In genomic region chr18:712401-713134, GRCh38 we compare ENCODE assay signal across 1 cellular context.
A peak's percentile ranks its signal among the peaks of the same experiment; 100 is the strongest.
TF ChIP-seq lines count a peak whose summit lies in the region.

A gene with protein sequence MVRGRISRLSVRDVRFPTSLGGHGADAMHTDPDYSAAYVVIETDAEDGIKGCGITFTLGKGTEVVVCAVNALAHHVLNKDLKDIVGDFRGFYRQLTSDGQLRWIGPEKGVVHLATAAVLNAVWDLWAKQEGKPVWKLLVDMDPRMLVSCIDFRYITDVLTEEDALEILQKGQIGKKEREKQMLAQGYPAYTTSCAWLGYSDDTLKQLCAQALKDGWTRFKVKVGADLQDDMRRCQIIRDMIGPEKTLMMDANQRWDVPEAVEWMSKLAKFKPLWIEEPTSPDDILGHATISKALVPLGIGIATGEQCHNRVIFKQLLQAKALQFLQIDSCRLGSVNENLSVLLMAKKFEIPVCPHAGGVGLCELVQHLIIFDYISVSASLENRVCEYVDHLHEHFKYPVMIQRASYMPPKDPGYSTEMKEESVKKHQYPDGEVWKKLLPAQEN (minus strand): TSS chr18:712630. CDS start chr18:712587, 43 bp downstream.

TF ChIP-seq in HepG2, 621 proteins besides CTCF, POLR2A, EP300 and RAD21 (continued from another document and continues in another):
- TF ChIP-seq ZNF547 (CRISPR knock-in tag; IDR thresholded peaks at IDR 0.05) (no peak; the same call in 1 of the 2 replicates), MBD4 (IDR thresholded peaks at IDR 0.05; ENCODE audit: borderline replicate concordance, low read length) (no peak), SNRNP70 (IDR thresholded peaks at IDR 0.05; ENCODE audit: low read depth, low read length) (no peak), PLSCR1 (CRISPR knock-in tag; IDR thresholded peaks at IDR 0.05; ENCODE audit: borderline replicate concordance) (no peak), ZBTB1 (CRISPR knock-in tag; IDR thresholded peaks at IDR 0.05; ENCODE audit: borderline replicate concordance) (no peak), POLR2AphosphoS5 (IDR thresholded peaks at IDR 0.05; ENCODE audit: low read depth, low read length) (peak; percentile 45; the same call in 1 of the 2 replicates), FOXM1 (CRISPR knock-in tag; IDR thresholded peaks at IDR 0.05) (no peak), GTF2F1 (IDR thresholded peaks at IDR 0.05; ENCODE audit: low read length) (no peak), THAP11 (CRISPR knock-in tag; IDR thresholded peaks at IDR 0.05) (peak; percentile 48; the same call in 1 of the 2 replicates), MAFF (IDR thresholded peaks at IDR 0.05; ENCODE audit: low read depth, low read length) (no peak), ZNF629 (CRISPR knock-in tag; conservative IDR thresholded peaks at IDR 0.05) (no peak), ZNF414 (CRISPR knock-in tag; IDR thresholded peaks at IDR 0.05) (0 out of 2 replicates have a peak, but pooled peaks have one; percentile 20), TOPORS (CRISPR knock-in tag; IDR thresholded peaks at IDR 0.05) (peak; percentile 56; the same call in 1 of the 2 replicates), NCOR1 (IDR thresholded peaks at IDR 0.05; ENCODE audit: borderline replicate concordance, low read length) (no peak), SOX5 (CRISPR knock-in tag; IDR thresholded peaks at IDR 0.05; ENCODE audit: borderline replicate concordance) (no peak), FIP1L1 (IDR thresholded peaks at IDR 0.05; ENCODE audit: borderline replicate concordance, insufficient read depth, low read depth, low read length) (no peak), ZSCAN30 (CRISPR knock-in tag; IDR thresholded peaks at IDR 0.05) (peak; percentile 89), ZNF660 (CRISPR knock-in tag; IDR thresholded peaks at IDR 0.05; ENCODE audit: borderline replicate concordance, low read depth) (no peak), MIXL1 (CRISPR knock-in tag; IDR thresholded peaks at IDR 0.05) (no peak; the same call in 1 of the 2 replicates), SUZ12 (IDR thresholded peaks at IDR 0.05; ENCODE audit: low read depth, low read length) (no peak), ZNF7 (CRISPR knock-in tag; IDR thresholded peaks at IDR 0.05) (no peak), NPAS2 (CRISPR knock-in tag; IDR thresholded peaks at IDR 0.05; ENCODE audit: borderline replicate concordance) (no peak), ZFP82 (CRISPR knock-in tag; IDR thresholded peaks at IDR 0.05; ENCODE audit: borderline replicate concordance) (0 out of 2 replicates have a peak, but pooled peaks have one; percentile 46), AGO1 (IDR thresholded peaks at IDR 0.05; ENCODE audit: low read depth, low read length, poor library complexity, severe bottlenecking) (no peak), ZNF331 (CRISPR knock-in tag; IDR thresholded peaks at IDR 0.05) (0 out of 2 replicates have a peak, but pooled peaks have one; percentile 17), ZNF768 (CRISPR knock-in tag; IDR thresholded peaks at IDR 0.05) (no peak; the same call in 1 of the 2 replicates), SKIL (CRISPR knock-in tag; IDR thresholded peaks at IDR 0.05; ENCODE audit: borderline replicate concordance) (no peak), SATB2 (CRISPR knock-in tag; IDR thresholded peaks at IDR 0.05) (no peak), KLF16 (CRISPR knock-in tag; IDR thresholded peaks at IDR 0.05) (no peak), KMT2A (CRISPR knock-in tag; IDR thresholded peaks at IDR 0.05) (0 out of 2 replicates have a peak, but pooled peaks have one; percentile 26), ZNF430 (CRISPR knock-in tag; IDR thresholded peaks at IDR 0.05) (peak; percentile 95; the same call in 1 of the 2 replicates), NAIF1 (CRISPR knock-in tag; IDR thresholded peaks at IDR 0.05; ENCODE audit: borderline replicate concordance) (peak; percentile 90), ZNF282 (IDR thresholded peaks at IDR 0.05; ENCODE audit: partially characterized antibody) (no peak), ONECUT2 (CRISPR knock-in tag; IDR thresholded peaks at IDR 0.05) (no peak), ZNF891 (CRISPR knock-in tag; IDR thresholded peaks at IDR 0.05) (no peak; the same call in 1 of the 2 replicates), STAG1 (CRISPR knock-in tag; IDR thresholded peaks at IDR 0.05) (peak; percentile 69), MYC (CRISPR knock-in tag; IDR thresholded peaks at IDR 0.05; ENCODE audit: borderline replicate concordance) (peak; percentile 88), ZNF572 (CRISPR knock-in tag; IDR thresholded peaks at IDR 0.05) (no peak), ZNF597 (CRISPR knock-in tag; IDR thresholded peaks at IDR 0.05) (no peak), ZNF225 (CRISPR knock-in tag; IDR thresholded peaks at IDR 0.05) (no peak), NCOA1 (CRISPR knock-in tag; IDR thresholded peaks at IDR 0.05) (no peak), SMAD9 (CRISPR knock-in tag; IDR thresholded peaks at IDR 0.05) (no peak), FOXO1 (CRISPR knock-in tag; IDR thresholded peaks at IDR 0.05) (no peak; the same call in 1 of the 2 replicates), RBAK (CRISPR knock-in tag; IDR thresholded peaks at IDR 0.05) (no peak), DDIT3 (CRISPR knock-in tag; IDR thresholded peaks at IDR 0.05) (no peak)
- TF ChIP-seq, protein P1, sequence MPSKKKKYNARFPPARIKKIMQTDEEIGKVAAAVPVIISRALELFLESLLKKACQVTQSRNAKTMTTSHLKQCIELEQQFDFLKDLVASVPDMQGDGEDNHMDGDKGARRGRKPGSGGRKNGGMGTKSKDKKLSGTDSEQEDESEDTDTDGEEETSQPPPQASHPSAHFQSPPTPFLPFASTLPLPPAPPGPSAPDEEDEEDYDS (CRISPR knock-in tag; IDR thresholded peaks at IDR 0.05) = no peak
- TF ChIP-seq, protein P2, sequence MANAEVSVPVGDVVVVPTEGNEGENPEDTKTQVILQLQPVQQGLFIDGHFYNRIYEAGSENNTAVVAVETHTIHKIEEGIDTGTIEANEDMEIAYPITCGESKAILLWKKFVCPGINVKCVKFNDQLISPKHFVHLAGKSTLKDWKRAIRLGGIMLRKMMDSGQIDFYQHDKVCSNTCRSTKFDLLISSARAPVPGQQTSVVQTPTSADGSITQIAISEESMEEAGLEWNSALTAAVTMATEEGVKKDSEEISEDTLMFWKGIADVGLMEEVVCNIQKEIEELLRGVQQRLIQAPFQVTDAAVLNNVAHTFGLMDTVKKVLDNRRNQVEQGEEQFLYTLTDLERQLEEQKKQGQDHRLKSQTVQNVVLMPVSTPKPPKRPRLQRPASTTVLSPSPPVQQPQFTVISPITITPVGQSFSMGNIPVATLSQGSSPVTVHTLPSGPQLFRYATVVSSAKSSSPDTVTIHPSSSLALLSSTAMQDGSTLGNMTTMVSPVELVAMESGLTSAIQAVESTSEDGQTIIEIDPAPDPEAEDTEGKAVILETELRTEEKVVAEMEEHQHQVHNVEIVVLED (CRISPR knock-in tag; IDR thresholded peaks at IDR 0.05; ENCODE audit: borderline replicate concordance) = peak; percentile 67
- TF ChIP-seq, protein P3, sequence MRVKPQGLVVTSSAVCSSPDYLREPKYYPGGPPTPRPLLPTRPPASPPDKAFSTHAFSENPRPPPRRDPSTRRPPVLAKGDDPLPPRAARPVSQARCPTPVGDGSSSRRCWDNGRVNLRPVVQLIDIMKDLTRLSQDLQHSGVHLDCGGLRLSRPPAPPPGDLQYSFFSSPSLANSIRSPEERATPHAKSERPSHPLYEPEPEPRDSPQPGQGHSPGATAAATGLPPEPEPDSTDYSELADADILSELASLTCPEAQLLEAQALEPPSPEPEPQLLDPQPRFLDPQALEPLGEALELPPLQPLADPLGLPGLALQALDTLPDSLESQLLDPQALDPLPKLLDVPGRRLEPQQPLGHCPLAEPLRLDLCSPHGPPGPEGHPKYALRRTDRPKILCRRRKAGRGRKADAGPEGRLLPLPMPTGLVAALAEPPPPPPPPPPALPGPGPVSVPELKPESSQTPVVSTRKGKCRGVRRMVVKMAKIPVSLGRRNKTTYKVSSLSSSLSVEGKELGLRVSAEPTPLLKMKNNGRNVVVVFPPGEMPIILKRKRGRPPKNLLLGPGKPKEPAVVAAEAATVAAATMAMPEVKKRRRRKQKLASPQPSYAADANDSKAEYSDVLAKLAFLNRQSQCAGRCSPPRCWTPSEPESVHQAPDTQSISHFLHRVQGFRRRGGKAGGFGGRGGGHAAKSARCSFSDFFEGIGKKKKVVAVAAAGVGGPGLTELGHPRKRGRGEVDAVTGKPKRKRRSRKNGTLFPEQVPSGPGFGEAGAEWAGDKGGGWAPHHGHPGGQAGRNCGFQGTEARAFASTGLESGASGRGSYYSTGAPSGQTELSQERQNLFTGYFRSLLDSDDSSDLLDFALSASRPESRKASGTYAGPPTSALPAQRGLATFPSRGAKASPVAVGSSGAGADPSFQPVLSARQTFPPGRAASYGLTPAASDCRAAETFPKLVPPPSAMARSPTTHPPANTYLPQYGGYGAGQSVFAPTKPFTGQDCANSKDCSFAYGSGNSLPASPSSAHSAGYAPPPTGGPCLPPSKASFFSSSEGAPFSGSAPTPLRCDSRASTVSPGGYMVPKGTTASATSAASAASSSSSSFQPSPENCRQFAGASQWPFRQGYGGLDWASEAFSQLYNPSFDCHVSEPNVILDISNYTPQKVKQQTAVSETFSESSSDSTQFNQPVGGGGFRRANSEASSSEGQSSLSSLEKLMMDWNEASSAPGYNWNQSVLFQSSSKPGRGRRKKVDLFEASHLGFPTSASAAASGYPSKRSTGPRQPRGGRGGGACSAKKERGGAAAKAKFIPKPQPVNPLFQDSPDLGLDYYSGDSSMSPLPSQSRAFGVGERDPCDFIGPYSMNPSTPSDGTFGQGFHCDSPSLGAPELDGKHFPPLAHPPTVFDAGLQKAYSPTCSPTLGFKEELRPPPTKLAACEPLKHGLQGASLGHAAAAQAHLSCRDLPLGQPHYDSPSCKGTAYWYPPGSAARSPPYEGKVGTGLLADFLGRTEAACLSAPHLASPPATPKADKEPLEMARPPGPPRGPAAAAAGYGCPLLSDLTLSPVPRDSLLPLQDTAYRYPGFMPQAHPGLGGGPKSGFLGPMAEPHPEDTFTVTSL (CRISPR knock-in tag; IDR thresholded peaks at IDR 0.05; ENCODE audit: borderline replicate concordance) = peak; percentile 60; the same call in 1 of the 2 replicates
- TF ChIP-seq, protein P4, sequence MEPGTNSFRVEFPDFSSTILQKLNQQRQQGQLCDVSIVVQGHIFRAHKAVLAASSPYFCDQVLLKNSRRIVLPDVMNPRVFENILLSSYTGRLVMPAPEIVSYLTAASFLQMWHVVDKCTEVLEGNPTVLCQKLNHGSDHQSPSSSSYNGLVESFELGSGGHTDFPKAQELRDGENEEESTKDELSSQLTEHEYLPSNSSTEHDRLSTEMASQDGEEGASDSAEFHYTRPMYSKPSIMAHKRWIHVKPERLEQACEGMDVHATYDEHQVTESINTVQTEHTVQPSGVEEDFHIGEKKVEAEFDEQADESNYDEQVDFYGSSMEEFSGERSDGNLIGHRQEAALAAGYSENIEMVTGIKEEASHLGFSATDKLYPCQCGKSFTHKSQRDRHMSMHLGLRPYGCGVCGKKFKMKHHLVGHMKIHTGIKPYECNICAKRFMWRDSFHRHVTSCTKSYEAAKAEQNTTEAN (CRISPR knock-in tag; conservative IDR thresholded peaks at IDR 0.05) = no peak
